ENCODE assay signal across 16 cellular contexts in the genomic region with DNA sequence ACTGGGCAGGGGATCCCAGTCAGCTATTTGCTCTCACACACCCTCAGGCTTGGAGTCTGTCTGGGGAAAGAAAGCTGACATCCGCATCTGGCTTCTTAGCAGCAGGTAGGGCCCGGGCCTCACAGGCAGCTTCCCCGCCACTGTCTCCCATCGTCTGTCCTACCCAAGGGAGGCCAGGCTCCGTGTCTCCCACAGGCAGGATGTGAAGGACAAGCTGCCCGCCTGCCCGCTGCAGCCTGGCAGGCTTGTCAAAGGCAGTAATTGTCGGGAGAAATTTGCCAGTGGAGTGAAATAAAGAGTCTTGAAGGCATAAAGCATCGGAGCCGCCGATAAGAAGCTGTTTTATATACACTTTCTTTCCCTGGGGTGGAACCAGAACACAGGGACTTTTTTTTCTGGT. TPM values are rescaled to one million over a fixed set of nuclear protein-coding genes. Genes with fewer than 3 reads are reported as not detected.
DNase-seq lines count a peak whose midpoint lies in the region; ATAC-seq and TF ChIP-seq lines count a peak whose summit lies in the region.
"Had no signal": no experiment of that assay in that cellular context is flagged by ENCODE, and none has a peak within 500 bp of the region (broad histone marks: within the 10 kb centered on the region; RNA-seq: fewer than 3 reads in every experiment).

No MANE protein-coding gene starts in this region.

- H3K27ac ChIP-seq in A673 (ENCODE audit: low read depth, low read length, poor library complexity, severe bottlenecking): no peak overlapping the region

- no peaks in the 10 kb centered on the region for H3K9me3 Mint-ChIP-seq in activated naive CD4-positive, alpha-beta T cell treated with anti-CD3 and anti-CD28 coated beads, Interleukin-2, amount 10 ng/mL, durations not matched to agents 7 days and 5 days
- H3K9me3 Mint-ChIP-seq in activated naive CD4-positive, alpha-beta T cell treated with anti-CD3 and anti-CD28 coated beads, Interleukin-2, amount 50 U/mL, for 72 hours: no peaks in the 10 kb centered on the region
- H3K9me3 Mint-ChIP-seq in glutamatergic neuron (ENCODE audit: unreplicated experiment): peaks cover 21% of the 10 kb centered on the region
- H3K9me3 Mint-ChIP-seq: CD8-positive, alpha-beta memory T cell; H9; IgD-negative memory B cell had no signal

- no peak for ATAC-seq in activated naive CD4-positive, alpha-beta T cell treated with anti-CD3 and anti-CD28 coated beads, Interleukin-2, amount 50 U/mL, for 72 hours
- no peak for ATAC-seq in GM18873 (IDR thresholded peaks at IDR 0.05; ENCODE audit: low FRiP score, unreplicated experiment)
- ATAC-seq: HepG2 had no signal

- intact Hi-C loops in A673 (cut with micrococcal nuclease; ENCODE audit: unreplicated experiment): no loop called here

- no peak overlapping the region for H3K4me3 ChIP-seq in A673 (ENCODE audit: low read depth, low read length, poor library complexity, severe bottlenecking)

- H3K4me1 ChIP-seq in A673 (ENCODE audit: insufficient read depth, low read length, poor library complexity, severe bottlenecking): no peaks in the 10 kb centered on the region

- H3K4me1 Mint-ChIP-seq in activated naive CD4-positive, alpha-beta T cell treated with anti-CD3 and anti-CD28 coated beads, Interleukin-2, amount 10 ng/mL, durations not matched to agents 7 days and 5 days: peaks cover 25% of the 10 kb centered on the region
- H3K4me1 Mint-ChIP-seq in glutamatergic neuron (ENCODE audit: low read depth, unreplicated experiment): peaks cover 26% of the 10 kb centered on the region
- H3K4me1 Mint-ChIP-seq: IgD-negative memory B cell had no signal

- no peak for DNase-seq in activated naive CD4-positive, alpha-beta T cell treated with anti-CD3 and anti-CD28 coated beads, Interleukin-2, amount 10 ng/mL, durations not matched to agents 7 days and 5 days
- DNase-seq in activated naive CD4-positive, alpha-beta T cell treated with anti-CD3 and anti-CD28 coated beads, Interleukin-2, amount 50 U/mL, for 72 hours (ENCODE audit: low spot score in 2 of 2): no peak
- peak; percentile 92 for DNase-seq in NCI-H2171 treated with DMSO at 0.1 percent for 48 hours (lab: John Stamatoyannopoulos, UW)
- DNase-seq in glutamatergic neuron: no peak
- no peak for DNase-seq in A673 (ENCODE audit: low spot score)
- DNase-seq in T-helper 9 cell: no peak
- DNase-seq: ACHN; AML-193; CD8-positive, alpha-beta memory T cell; DMS79 treated with DMSO at 0.1 percent for 48 hours; GF-D8; H9; KBM-7 had no signal

- no peaks in the 10 kb centered on the region for H3K36me3 Mint-ChIP-seq in activated naive CD4-positive, alpha-beta T cell treated with anti-CD3 and anti-CD28 coated beads, Interleukin-2, amount 10 ng/mL, durations not matched to agents 7 days and 5 days
- H3K36me3 Mint-ChIP-seq in activated naive CD4-positive, alpha-beta T cell treated with anti-CD3 and anti-CD28 coated beads, Interleukin-2, amount 50 U/mL, for 72 hours: no peaks in the 10 kb centered on the region
- no peaks in the 10 kb centered on the region for H3K36me3 Mint-ChIP-seq in glutamatergic neuron (ENCODE audit: unreplicated experiment)
- H3K36me3 Mint-ChIP-seq: CD8-positive, alpha-beta memory T cell; IgD-negative memory B cell had no signal

- peaks cover 62% of the 10 kb centered on the region for H3K27me3 Mint-ChIP-seq in activated naive CD4-positive, alpha-beta T cell treated with anti-CD3 and anti-CD28 coated beads, Interleukin-2, amount 10 ng/mL, durations not matched to agents 7 days and 5 days
- H3K27me3 Mint-ChIP-seq in glutamatergic neuron (ENCODE audit: unreplicated experiment): peaks cover 13% of the 10 kb centered on the region

- no TSS peak for BruUV-seq in A673 (replicated peaks; lab: Mats Ljungman, UMichigan)

- no peaks in the 10 kb centered on the region for H3K36me3 ChIP-seq in A673 (ENCODE audit: insufficient read depth, low read length, poor library complexity, severe bottlenecking)

- H3K27ac Mint-ChIP-seq in activated naive CD4-positive, alpha-beta T cell treated with anti-CD3 and anti-CD28 coated beads, Interleukin-2, amount 10 ng/mL, durations not matched to agents 7 days and 5 days: peak overlapping the region; percentile 51
- H3K27ac Mint-ChIP-seq in activated naive CD4-positive, alpha-beta T cell treated with anti-CD3 and anti-CD28 coated beads, Interleukin-2, amount 50 U/mL, for 72 hours: no peak overlapping the region
- peak overlapping the region; percentile 87 for H3K27ac Mint-ChIP-seq in glutamatergic neuron (ENCODE audit: unreplicated experiment)
- H3K27ac Mint-ChIP-seq: CD8-positive, alpha-beta memory T cell; H9; IgD-negative memory B cell had no signal

- TF ChIP-seq CTCF in glutamatergic neuron (IDR thresholded peaks at IDR 0.05; ENCODE audit: partially characterized antibody, unreplicated experiment): no peak
- TF ChIP-seq CTCF in A673 (conservative IDR thresholded peaks at IDR 0.05; ENCODE audit: low read depth, low read length): no peak

- no peak overlapping the region for H3K4me3 Mint-ChIP-seq in activated naive CD4-positive, alpha-beta T cell treated with anti-CD3 and anti-CD28 coated beads, Interleukin-2, amount 10 ng/mL, durations not matched to agents 7 days and 5 days
- no peak overlapping the region for H3K4me3 Mint-ChIP-seq in glutamatergic neuron (ENCODE audit: unreplicated experiment)
- H3K4me3 Mint-ChIP-seq: CD8-positive, alpha-beta memory T cell; H9; IgD-negative memory B cell had no signal

- POLR2A ChIA-PET in A673 (lab: Charles Lee; ENCODE audit: low non-redundant PET): no interaction called here

- no peaks in the 10 kb centered on the region for H3K9me3 ChIP-seq in A673 (ENCODE audit: low read depth, low read length, poor library complexity, severe bottlenecking)

- CTCF ChIA-PET in activated naive CD4-positive, alpha-beta T cell treated with anti-CD3 and anti-CD28 coated beads, Interleukin-2, amount 10 ng/mL, durations not matched to agents 7 days and 5 days (lab: Charles Lee): no interaction called here
- CTCF ChIA-PET in A673 (lab: Charles Lee): no interaction called here

- peaks cover 33% of the 10 kb centered on the region for H3K27me3 ChIP-seq in A673 (replicated peaks; ENCODE audit: insufficient read depth, low read depth, low read length, poor library complexity)

RNA-seq across cellular contexts. Expression of a gene that starts 44.0 kb away (rescaled TPM):
- total RNA-seq in activated naive CD4-positive, alpha-beta T cell treated with anti-CD3 and anti-CD28 coated beads, Interleukin-2, amount 50 U/mL, for 72 hours: under 1 TPM; 0.80 to 0.82 TPM
- total RNA-seq in glutamatergic neuron (ENCODE audit: unreplicated experiment) (179 TPM), A673 (2021) (0.49 and 0.79 TPM in 2 replicates)

Comparison
In these comparisons a context has a peak if more than half of its experiments do, and no peak if none do; other contexts are left out.
1. H3K27ac Mint-ChIP-seq: peak in activated naive CD4-positive, alpha-beta T cell treated with anti-CD3 and anti-CD28 coated beads, Interleukin-2, amount 10 ng/mL, durations not matched to agents 7 days and 5 days (single experiment) and glutamatergic neuron (single experiment); none in activated naive CD4-positive, alpha-beta T cell treated with anti-CD3 and anti-CD28 coated beads, Interleukin-2, amount 50 U/mL, for 72 hours (0 of 2).
2. RNA of a gene that starts 44.0 kb away (total RNA-seq): 179 TPM in glutamatergic neuron (single experiment); 0.80 to 0.82 TPM in activated naive CD4-positive, alpha-beta T cell treated with anti-CD3 and anti-CD28 coated beads, Interleukin-2, amount 50 U/mL, for 72 hours and 0.49 to 0.79 TPM in A673; every median in the first group is over 10 times any median in the second.